Comparison of ENCODE assay signal across 24 cellular contexts in genomic region chrX:17025903-17026302, GRCh38.
A peak's percentile ranks its signal among the peaks of the same experiment; 100 is the strongest.
DNase-seq lines count a peak whose midpoint lies in the region; FAIRE-seq and TF ChIP-seq lines count a peak whose summit lies in the region.
"Had no signal": no experiment of that assay in that cellular context is flagged by ENCODE, and none has a peak within 500 bp of the region (broad histone marks: within the 10 kb centered on the region; RNA-seq: fewer than 3 reads in every experiment).

No MANE protein-coding gene starts in this region.

- WGBS in mesendoderm (ENCODE audit: extremely low coverage, insufficient coverage, low lambda C conversion rate): no CpG with 5 or more reads among the region's 4 CpGs

- H3K23ac ChIP-seq in mesendoderm (ENCODE audit: low read length): no peak overlapping the region

- H3K36me3 ChIP-seq in mesendoderm (ENCODE audit: control insufficient read depth, insufficient read depth, low read length): no peaks in the 10 kb centered on the region
- H3K36me3 ChIP-seq: BE2C had no signal

- FAIRE-seq in HTR-8/SVneo (lab: Jason Lieb, UNC): no peak
- FAIRE-seq: GM18507 had no signal

- H3K56ac ChIP-seq in mesendoderm (ENCODE audit: low read length): no peak overlapping the region

- no peak overlapping the region for H3K18ac ChIP-seq in mesendoderm (ENCODE audit: low read length)

- DNase-seq in NCI-H82 (lab: John Stamatoyannopoulos, UW): peak; percentile 7
- DNase-seq in NCI-H82 treated with DMSO at 0.1 percent for 48 hours (lab: John Stamatoyannopoulos, UW; ENCODE audit: unreplicated experiment): no peak
- DNase-seq in epithelial cell of proximal tubule (ENCODE audit: low read depth): no peak
- no peak for DNase-seq in HTR-8/SVneo (ENCODE audit: insufficient read length, low spot score)
- DNase-seq in mesendoderm: no peak
- DNase-seq in activated CD4-positive, alpha-beta T cell treated with anti-CD3 and anti-CD28 coated beads for 1 hour: no peak
- DNase-seq: 8988T; ACHN; BE2C; CD8-positive, alpha-beta memory T cell; GM23248; H7; KBM-7; MM.1S; NCI-H2029; NCI-H226; NCI-H510A; NCI-H748 treated with DMSO at 0.1 percent for 48 hours; SHP77 had no signal

- H3K79me2 ChIP-seq in mesendoderm (ENCODE audit: control insufficient read depth, insufficient read depth, low read length): no peaks in the 10 kb centered on the region

- no peak overlapping the region for H2BK15ac ChIP-seq in mesendoderm (replicated peaks; ENCODE audit: low read depth)

- no peak overlapping the region for H3K4ac ChIP-seq in mesendoderm (ENCODE audit: low read depth, low read length)

- no peak overlapping the region for H4K5ac ChIP-seq in mesendoderm (ENCODE audit: low read length)

- H4K8ac ChIP-seq in mesendoderm (ENCODE audit: low read depth, low read length): no peak overlapping the region

- H2BK5ac ChIP-seq in mesendoderm (ENCODE audit: low read length): no peak overlapping the region

- no peak overlapping the region for H2BK120ac ChIP-seq in mesendoderm (ENCODE audit: low read depth, low read length)

- H3K4me2 ChIP-seq in mesendoderm (ENCODE audit: low read length): no peak overlapping the region

- no peaks in the 10 kb centered on the region for H3K79me1 ChIP-seq in mesendoderm (ENCODE audit: low read length)

- H3K4me1 ChIP-seq in mesendoderm (ENCODE audit: control insufficient read depth, low read depth, low read length): no peaks in the 10 kb centered on the region
- H3K4me1 ChIP-seq: BE2C had no signal

- H3K27ac ChIP-seq in angular gyrus (ENCODE audit: low read depth, low read length) (peak overlapping the region; percentile 37), temporal lobe (ENCODE audit: low read depth, low read length) (peak overlapping the region; percentile 44), mesendoderm (ENCODE audit: low read depth, low read length) (no peak overlapping the region)
- H3K27ac ChIP-seq: GM23248, RWPE1, SK-N-MC had no signal

- no peak overlapping the region for H2AK5ac ChIP-seq in mesendoderm (ENCODE audit: low read length)

- no peaks in the 10 kb centered on the region for H3K27me3 ChIP-seq in mesendoderm (ENCODE audit: insufficient read depth, low read length, poor library complexity)
- H3K27me3 ChIP-seq: BE2C had no signal

- H3K4me3 ChIP-seq in epithelial cell of proximal tubule (ENCODE audit: low read depth, low read length): peak overlapping the region; percentile 64
- H3K4me3 ChIP-seq in mesendoderm (ENCODE audit: low read length): no peak overlapping the region
- H3K4me3 ChIP-seq: GM23248, SK-N-MC had no signal

- no peak for TF ChIP-seq CTCF in epithelial cell of proximal tubule (conservative IDR thresholded peaks at IDR 0.05; ENCODE audit: low read depth, low read length)

- H3K9ac ChIP-seq in mesendoderm (ENCODE audit: low read length): no peak overlapping the region
- H3K9ac ChIP-seq: GM23248 had no signal
